ENCODE assay signal across 1 cellular context in genomic region chr14:61747342-61747741, GRCh38.
TF ChIP-seq lines count a peak whose summit lies in the region.

No MANE protein-coding gene starts in this region.

TF ChIP-seq in HepG2, 621 proteins besides CTCF, POLR2A, EP300 and RAD21:
- TF ChIP-seq KMT2A (CRISPR knock-in tag; IDR thresholded peaks at IDR 0.05) (no peak), KAT7 (CRISPR knock-in tag; IDR thresholded peaks at IDR 0.05; ENCODE audit: borderline replicate concordance) (no peak), ZNF382 (CRISPR knock-in tag; IDR thresholded peaks at IDR 0.05; ENCODE audit: borderline replicate concordance) (no peak), POLR2AphosphoS5 (IDR thresholded peaks at IDR 0.05; ENCODE audit: low read depth, low read length) (no peak), HBP1 (CRISPR knock-in tag; IDR thresholded peaks at IDR 0.05; ENCODE audit: low read depth) (no peak), ZFP37 (CRISPR knock-in tag; IDR thresholded peaks at IDR 0.05; ENCODE audit: borderline replicate concordance) (no peak), DBP (CRISPR knock-in tag; IDR thresholded peaks at IDR 0.05; ENCODE audit: not compliant biosample characterization) (no peak), SP1 (IDR thresholded peaks at IDR 0.05) (no peak), SP1 (CRISPR knock-in tag; IDR thresholded peaks at IDR 0.05) (no peak), ZSCAN30 (CRISPR knock-in tag; IDR thresholded peaks at IDR 0.05) (no peak), ZNF280D (CRISPR knock-in tag; IDR thresholded peaks at IDR 0.05) (no peak), ZBTB14 (CRISPR knock-in tag; IDR thresholded peaks at IDR 0.05) (no peak), CC2D1A (CRISPR knock-in tag; IDR thresholded peaks at IDR 0.05) (no peak), FOXP1 (IDR thresholded peaks at IDR 0.05) (no peak), FOXP1 (CRISPR knock-in tag; IDR thresholded peaks at IDR 0.05) (no peak), RNF2 (conservative IDR thresholded peaks at IDR 0.05; ENCODE audit: low read depth) (no peak), GMEB1 (CRISPR knock-in tag; IDR thresholded peaks at IDR 0.05; ENCODE audit: borderline replicate concordance) (no peak), SNRNP70 (IDR thresholded peaks at IDR 0.05; ENCODE audit: low read depth, low read length) (no peak), ZNF790 (CRISPR knock-in tag; IDR thresholded peaks at IDR 0.05; ENCODE audit: borderline replicate concordance) (no peak), ZNF275 (CRISPR knock-in tag; IDR thresholded peaks at IDR 0.05; ENCODE audit: borderline replicate concordance) (no peak), MIXL1 (CRISPR knock-in tag; IDR thresholded peaks at IDR 0.05) (no peak)
